ENCODE assay signal across 9 cellular contexts in the genomic region with DNA sequence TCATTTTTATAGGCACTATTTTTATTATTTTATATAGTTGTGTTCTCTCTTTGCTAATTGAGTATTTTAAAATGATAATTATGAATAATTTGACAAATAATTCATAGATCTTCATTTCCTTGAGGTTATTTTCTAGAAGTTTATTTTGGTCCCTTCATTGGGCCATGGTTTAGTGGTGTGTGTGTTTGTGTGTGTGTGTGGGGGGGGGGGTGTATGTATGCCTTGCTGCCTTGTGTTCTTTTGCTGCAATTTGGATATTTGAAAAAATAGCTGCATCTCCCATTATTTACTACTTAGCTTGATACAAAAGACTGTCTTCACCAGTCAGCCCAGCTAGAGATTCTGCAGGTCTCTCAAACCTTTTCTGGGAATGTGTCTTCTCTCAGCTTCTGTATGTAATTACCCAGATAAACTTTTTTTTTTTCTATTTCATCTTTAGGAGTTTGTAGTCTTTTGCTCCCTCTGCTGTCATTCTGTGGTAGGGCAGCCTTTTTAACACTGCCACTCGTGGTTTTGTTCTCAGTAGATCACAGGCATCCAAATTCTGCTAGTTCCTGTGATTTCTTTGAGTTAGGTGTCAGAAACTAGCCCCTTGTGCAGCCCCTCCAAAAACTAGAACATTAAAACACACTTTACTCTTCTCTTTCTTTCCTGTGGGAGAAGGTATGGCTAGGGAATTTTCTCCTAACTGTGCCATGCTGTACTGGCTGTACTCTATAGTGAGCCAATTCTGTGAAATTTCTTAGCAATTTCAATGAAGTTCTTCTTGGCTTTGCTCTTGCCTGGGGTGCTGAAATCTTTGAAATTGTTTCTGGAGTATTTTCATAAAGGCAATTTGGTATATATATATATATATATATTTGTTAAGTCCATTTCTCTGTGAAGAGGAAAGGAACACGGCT. TPM values are rescaled to one million over a fixed set of nuclear protein-coding genes. Genes with fewer than 3 reads are reported as not detected.
DNase-seq lines count a peak whose midpoint lies in the region; ATAC-seq and TF ChIP-seq lines count a peak whose summit lies in the region.
"Not testable (repeated sequence)": the region's sequence is repeated elsewhere in the genome, so short reads cannot be mapped to it uniquely, and the experiment has no call there.
"Had no signal": no experiment of that assay in that cellular context is flagged by ENCODE, and none has a peak within 500 bp of the region (broad histone marks: within the 10 kb centered on the region; RNA-seq: fewer than 3 reads in every experiment).

No MANE protein-coding gene starts in this region.

- not testable (repeated sequence) for H3K4me1 Mint-ChIP-seq in neural progenitor cell

- H3K4me3 Mint-ChIP-seq in neural progenitor cell = not testable (repeated sequence)

- not testable (repeated sequence) for H3K4me2 ChIP-seq in neural progenitor cell

- peak overlapping the region; percentile 87 for H2AFZ ChIP-seq in neural progenitor cell (replicated peaks)

- H3K36me3 Mint-ChIP-seq in neural progenitor cell = not testable (repeated sequence)

- H3K9me3 ChIP-seq in neural progenitor cell (ENCODE audit: low read depth) = not testable (repeated sequence)

- H3K9ac ChIP-seq in neural progenitor cell = not testable (repeated sequence)

- H3F3A ChIP-seq in neural progenitor cell (ENCODE audit: low read depth) = not testable (repeated sequence)

- not testable (repeated sequence) for H4K20me1 ChIP-seq in neural progenitor cell (ENCODE audit: low read depth)

- not testable (repeated sequence) for H3K27ac Mint-ChIP-seq in neural progenitor cell

- not testable (repeated sequence) for H3K4me3 ChIP-seq in foreskin fibroblast (ENCODE audit: low read depth in 1 of 2, low read length in 2 of 2); neural progenitor cell

- not testable (repeated sequence) for H3K27me3 ChIP-seq in neural progenitor cell

- not testable (repeated sequence) for H3K4me1 ChIP-seq in neural progenitor cell

- not testable (repeated sequence) for H3K9me3 Mint-ChIP-seq in neural progenitor cell

- not testable (repeated sequence) for H3K79me2 ChIP-seq in neural progenitor cell (ENCODE audit: low read depth)

- H3K27me3 Mint-ChIP-seq in neural progenitor cell (ENCODE audit: insufficient read depth, low read depth) = not testable (repeated sequence)

- TF ChIP-seq CTCF in foreskin fibroblast (IDR thresholded peaks at IDR 0.05; ENCODE audit: low read depth, low read length) = peak; percentile 46
- peak; percentile 71 for TF ChIP-seq CTCF in neural progenitor cell (IDR thresholded peaks at IDR 0.05)

- H3K27ac ChIP-seq in neural progenitor cell = not testable (repeated sequence)

- ATAC-seq in GM18517 (IDR thresholded peaks at IDR 0.05; ENCODE audit: unreplicated experiment) (peak; percentile 82), HG02588 (IDR thresholded peaks at IDR 0.05; ENCODE audit: unreplicated experiment) (peak; percentile 82)

- not testable (repeated sequence) for H3K36me3 ChIP-seq in neural progenitor cell

- DNase-seq in AG20443 (ENCODE audit: low spot score) = peak; percentile 9
- DNase-seq in LHCN-M2 (ENCODE audit: low read depth) = peak; percentile 60
- DNase-seq in OCI-M1 (lab: John Stamatoyannopoulos, UW) = peak; percentile 90
- peak; percentile 3 for DNase-seq in activated gamma-delta T cell treated with Interleukin-2 at 50 U/mL for 16 hours
- DNase-seq in foreskin fibroblast = peak in 1 of 2 donors; percentile 31
- peak; percentile 35 for DNase-seq in neural progenitor cell (ENCODE audit: low spot score)

RNA-seq across cellular contexts. Expression of gene UGT2B11, which starts 44.1 kb away (rescaled TPM):
- not detected in 2 replicates for total RNA-seq in LHCN-M2 (2014; rRNA removed)
- not detected for polyA plus RNA-seq in LHCN-M2 (2012)
- not detected in 2 replicates for total RNA-seq in neural progenitor cell (ENCODE audit: low replicate concordance)
- total RNA-seq: posterior vena cava had no signal
